35 cellular contexts compared by ENCODE assay signal in the genomic region with DNA sequence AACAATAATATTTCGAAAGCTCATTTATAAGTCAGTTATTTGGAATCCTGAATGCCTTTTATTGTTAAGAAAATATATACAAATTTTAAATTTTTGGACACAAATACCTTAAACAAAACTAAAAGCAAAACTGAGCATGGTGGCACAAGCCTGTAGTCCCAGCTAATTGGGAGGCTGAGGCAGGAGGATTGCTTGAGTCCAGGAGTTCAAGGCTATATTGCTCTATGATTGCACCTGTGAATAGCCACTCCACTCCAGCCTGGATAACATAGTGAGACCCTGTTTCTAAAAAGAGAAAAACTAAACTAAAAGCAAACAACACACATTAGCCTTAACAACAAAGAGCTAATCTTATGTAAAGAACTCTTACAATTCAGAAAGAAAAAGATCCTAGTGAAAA.
"Had no signal": no experiment of that assay in that cellular context is flagged by ENCODE, and none has a peak within 500 bp of the region (broad histone marks: within the 10 kb centered on the region; RNA-seq: fewer than 3 reads in every experiment).

No MANE protein-coding gene starts in this region.

- DNase-seq: Karpas-422, Kasumi-1, MG63, MM.1S, MV-4-11, NCI-H1048, NCI-H1092, NCI-H1092 treated with DMSO at 0.1 percent for 48 hours, NCI-H1105, NCI-H1105 treated with DMSO at 0.1 percent for 48 hours, NCI-H1417, NCI-H1417 treated with DMSO at 0.1 percent for 48 hours, NCI-H1436, NCI-H1436 treated with DMSO at 0.1 percent for 48 hours, NCI-H146, NCI-H1694, NCI-H1694 treated with DMSO at 0.1 percent for 48 hours, NCI-H187, NCI-H187 treated with DMSO at 0.1 percent for 48 hours, NCI-H1930, NCI-H2029, NCI-H2029 treated with DMSO at 0.1 percent for 48 hours, NCI-H2081, NCI-H2081 treated with DMSO at 0.1 percent for 48 hours, NCI-H2107, NCI-H2171, NCI-H2171 treated with DMSO at 0.1 percent for 48 hours, NCI-H2227 treated with DMSO at 0.1 percent for 48 hours, NCI-H226, NCI-H345, NCI-H446, NCI-H446 treated with DMSO at 0.1 percent for 48 hours, NCI-H510A, NCI-H510A treated with DMSO at 0.1 percent for 48 hours had no signal

- H3K36me3 ChIP-seq: MG63 had no signal

- H3K9me3 ChIP-seq: MG63 had no signal

- H3K9ac ChIP-seq: KMS-11 had no signal

- H3K27ac ChIP-seq: KMS-11 had no signal

- H3K4me2 ChIP-seq: KMS-11 had no signal

- H3K4me3 ChIP-seq: MG63 had no signal

- H3K27me3 ChIP-seq: MG63 had no signal
